ENCODE assay signal across 17 cellular contexts in genomic region chr9:72065076-72065475, GRCh38. TPM values are rescaled to one million over a fixed set of nuclear protein-coding genes. Genes with fewer than 3 reads are reported as not detected.
A peak's percentile ranks its signal among the peaks of the same experiment; 100 is the strongest.
DNase-seq lines count a peak whose midpoint lies in the region; ATAC-seq and TF ChIP-seq lines count a peak whose summit lies in the region.
"Had no signal": no experiment of that assay in that cellular context is flagged by ENCODE, and none has a peak within 500 bp of the region (broad histone marks: within the 10 kb centered on the region; RNA-seq: fewer than 3 reads in every experiment).

No MANE protein-coding gene starts in this region.

- DNase-seq in A172 (ENCODE audit: low spot score): peak; percentile 6
- DNase-seq in MG63: peak; percentile 14
- peak; percentile 71 for DNase-seq in mammary epithelial cell
- DNase-seq in inferior parietal cortex (ENCODE audit: extremely low spot score): peak; percentile 29
- no peak for DNase-seq in NCI-H1092 (lab: John Stamatoyannopoulos, UW)
- no peak for DNase-seq in lower leg skin (ENCODE audit: low spot score in 2 of 2)
- DNase-seq: 8988T, C1 segment of cervical spinal cord, DMS 273 treated with DMSO at 0.1 percent for 48 hours, EL, NCI-H1417, NCI-H187 treated with DMSO at 0.1 percent for 48 hours, NCI-H69, SW 1271 had no signal

- peaks cover 4% of the 10 kb centered on the region for H3K4me1 ChIP-seq in mammary epithelial cell (ENCODE audit: insufficient read depth, low read length)

- no peak for TF ChIP-seq POLR2A in lower leg skin (IDR thresholded peaks at IDR 0.05)

- WGBS in mammary epithelial cell (ENCODE audit: low coverage, missing lambda C conversion rate): 8% methylated on average over 7 of the region's 7 CpGs
- 65 to 80% methylated on average over 7 of the region's 7 CpGs for WGBS in lower leg skin, 2 donors

- no peaks in the 10 kb centered on the region for H3K27me3 ChIP-seq in MG63
- no peaks in the 10 kb centered on the region for H3K27me3 ChIP-seq in mammary epithelial cell (ENCODE audit: insufficient read depth, low read length)

- dilution Hi-C loops in mammary epithelial cell (cut with HindIII; ENCODE audit: low sequenced_read_pairs): no loop called here

- no peaks in the 10 kb centered on the region for H3K79me2 ChIP-seq in mammary epithelial cell (ENCODE audit: insufficient read depth, low read length)

- peak overlapping the region; percentile 43 for H3K4me2 ChIP-seq in mammary epithelial cell (ENCODE audit: insufficient read depth, low read depth, low read length)

- intact Hi-C loops in mammary epithelial cell (cut with micrococcal nuclease) (no loop called here), lower leg skin (cut with DNase I; ENCODE audit: low total_unique reads) (no loop called here)

- no peaks in the 10 kb centered on the region for H4K20me1 ChIP-seq in mammary epithelial cell (ENCODE audit: insufficient read depth, low read length)

- CTCF ChIA-PET in mammary epithelial cell (lab: Charles Lee; ENCODE audit: low non-redundant PET): interaction anchor here (0.6 kb wide), 1 partner anchor 26 kb away, joined by 6 read pairs; no protein-coding TSS in a partner anchor

- H2AFZ ChIP-seq in mammary epithelial cell (ENCODE audit: low read depth, low read length): no peak overlapping the region

- in situ Hi-C loops in mammary epithelial cell (cut with MboI; ENCODE audit: low sequenced_read_pairs in 2 of 2): no loop called here

- no peak overlapping the region for H3K9ac ChIP-seq in mammary epithelial cell (ENCODE audit: insufficient read depth, low read length)

- H3K36me3 ChIP-seq in MG63 (no peaks in the 10 kb centered on the region), mammary epithelial cell (ENCODE audit: insufficient read depth, low read length) (no peaks in the 10 kb centered on the region)

- H3K4me3 ChIP-seq in MG63: no peak overlapping the region
- H3K4me3 ChIP-seq in mammary epithelial cell (replicated peaks in 1 of 3; ENCODE audit: insufficient read depth in 1 of 3, low read depth in 2 of 3, low read length in 3 of 3): no peak overlapping the region
- H3K4me3 ChIP-seq in lower leg skin (ENCODE audit: low read depth, poor library complexity, severe bottlenecking): no peak overlapping the region

- no peak overlapping the region for H3K27ac ChIP-seq in mammary epithelial cell (ENCODE audit: insufficient read depth, low read depth, low read length)

- no peaks in the 10 kb centered on the region for H3K9me3 ChIP-seq in MG63
- no peaks in the 10 kb centered on the region for H3K9me3 ChIP-seq in mammary epithelial cell (replicated peaks; ENCODE audit: insufficient read depth, low read length)

- ATAC-seq in GM19467 (IDR thresholded peaks at IDR 0.05; ENCODE audit: unreplicated experiment): no peak
- no peak for ATAC-seq in HG02852 (IDR thresholded peaks at IDR 0.05; ENCODE audit: unreplicated experiment)

- TF ChIP-seq CTCF in mammary epithelial cell (conservative IDR thresholded peaks at IDR 0.05 in 1 of 2, IDR thresholded peaks at IDR 0.05 in 1 of 2; ENCODE audit: extremely low read depth in 1 of 2, insufficient read depth in 1 of 2, low read depth in 1 of 2, low read length in 2 of 2): no peak
- TF ChIP-seq CTCF in lower leg skin (IDR thresholded peaks at IDR 0.05): no peak

- no TSS peak for BruUV-seq in mammary epithelial cell (replicated peaks; lab: Mats Ljungman, UMichigan)

RNA-seq across cellular contexts. Expression of gene C9orf57, which starts 4.7 kb away (rescaled TPM):
- total RNA-seq in A172 (2014; rRNA removed; shearing (Covaris generic)): not detected in 2 replicates
- not detected in 2 replicates for total RNA-seq in MG63 (2014; rRNA removed; shearing (Covaris generic); ENCODE audit: low replicate concordance)
- total RNA-seq in mammary epithelial cell: not detected
- not detected for polyA plus RNA-seq in mammary epithelial cell
- not detected for polyA minus RNA-seq in mammary epithelial cell
- not detected for total RNA-seq in lower leg skin
- total RNA-seq: SK-MEL-5 had no signal

Comparison
In these comparisons a context has a peak if more than half of its experiments do, and no peak if none do; other contexts are left out.
1. DNase-seq: peak in A172 (single experiment), MG63 (single experiment), mammary epithelial cell (single experiment) and inferior parietal cortex (single experiment); none in NCI-H1092 (single experiment) and lower leg skin (0 of 2).